In the genomic region with DNA sequence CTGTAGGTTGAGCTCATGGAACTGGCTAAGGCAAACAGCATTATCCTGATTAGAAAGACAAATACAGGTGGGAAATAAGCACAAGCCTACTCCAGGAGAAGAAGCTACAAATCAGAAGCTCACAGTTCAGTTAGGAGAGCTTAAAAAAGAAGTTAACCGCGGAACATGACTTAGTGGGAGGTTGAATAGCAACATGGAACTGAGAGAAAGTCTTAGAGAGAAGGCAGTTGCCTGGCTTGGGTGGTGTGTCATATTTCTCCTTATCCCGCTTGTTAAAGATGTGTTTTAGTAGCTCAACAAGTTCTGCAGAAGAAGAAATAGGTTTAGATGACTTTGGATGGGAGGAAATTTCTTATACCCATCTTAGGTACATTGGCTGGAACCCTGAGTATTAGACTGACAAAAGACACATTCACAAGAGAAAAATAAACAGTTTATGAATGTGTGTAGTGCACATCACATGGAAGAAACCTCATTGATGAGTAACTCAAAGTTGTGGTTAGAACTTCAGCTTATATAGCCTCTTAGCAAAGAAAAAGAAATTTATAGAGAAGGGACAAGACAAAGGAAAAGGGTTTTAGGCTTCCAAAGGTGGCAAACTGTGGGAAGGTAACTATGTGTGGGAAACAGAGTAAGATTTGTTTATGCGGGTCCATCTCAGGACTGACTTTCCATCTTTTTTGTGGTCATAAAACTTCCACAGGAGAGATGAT, we compare ENCODE assay signal across 20 cellular contexts. TPM values are rescaled to one million over a fixed set of nuclear protein-coding genes. Genes with fewer than 3 reads are reported as not detected.
A peak's percentile ranks its signal among the peaks of the same experiment; 100 is the strongest.
DNase-seq lines count a peak whose midpoint lies in the region; ATAC-seq and TF ChIP-seq lines count a peak whose summit lies in the region.
"Had no signal": no experiment of that assay in that cellular context is flagged by ENCODE, and none has a peak within 500 bp of the region (broad histone marks: within the 10 kb centered on the region; RNA-seq: fewer than 3 reads in every experiment).

No MANE protein-coding gene starts in this region.

- no peak overlapping the region for H4K8ac ChIP-seq in mesenchymal stem cell (ENCODE audit: low read length)

- ATAC-seq in SK-N-SH treated with all-trans-retinoic acid at 6 μM for 48 hours: no peak
- ATAC-seq: gastrocnemius medialis, HCT116 had no signal

- H3K9ac ChIP-seq in mesenchymal stem cell (ENCODE audit: low read length): peak overlapping the region; percentile 44

- H3K18ac ChIP-seq in mesenchymal stem cell (ENCODE audit: low read depth in 1 of 2, low read length in 2 of 2): no peak overlapping the region

- 63% methylated on average over 4 of the region's 4 CpGs for WGBS in mesenchymal stem cell

- H2BK120ac ChIP-seq in mesenchymal stem cell (ENCODE audit: low read depth, low read length): no peak overlapping the region

- H2BK12ac ChIP-seq in mesenchymal stem cell (ENCODE audit: low read length in 2 of 2): no peak overlapping the region

- no peak overlapping the region for H4K91ac ChIP-seq in mesenchymal stem cell (ENCODE audit: low read length)

- no peaks in the 10 kb centered on the region for H3K9me3 ChIP-seq in mesenchymal stem cell (ENCODE audit: control insufficient read depth, low read length)
- H3K9me3 ChIP-seq: gastrocnemius medialis had no signal

- H2AFZ ChIP-seq in mesenchymal stem cell (ENCODE audit: low read depth, low read length): no peak overlapping the region

- in situ Hi-C loops in astrocyte of the spinal cord (cut with HindIII; ENCODE audit: low sequenced_read_pairs): no loop called here

- no peak for TF ChIP-seq CTCF in astrocyte of the spinal cord (IDR thresholded peaks at IDR 0.05; ENCODE audit: low read depth, low read length)

- no peaks in the 10 kb centered on the region for H3K36me3 ChIP-seq in mesenchymal stem cell (ENCODE audit: control insufficient read depth in 1 of 2, insufficient read depth in 2 of 2, low read depth in 1 of 2, low read length in 2 of 2)
- H3K36me3 ChIP-seq: gastrocnemius medialis had no signal

- no peak overlapping the region for H3K4me2 ChIP-seq in mesenchymal stem cell (ENCODE audit: low read length, poor library complexity, severe bottlenecking)

- H3K27ac ChIP-seq in mesenchymal stem cell (ENCODE audit: low read length, poor library complexity, severe bottlenecking): no peak overlapping the region
- H3K27ac ChIP-seq: gastrocnemius medialis, HL-60 had no signal

- no peaks in the 10 kb centered on the region for H3K27me3 ChIP-seq in mesenchymal stem cell (ENCODE audit: control insufficient read depth in 1 of 2, insufficient read depth in 1 of 2, low read length in 2 of 2)
- H3K27me3 ChIP-seq: gastrocnemius medialis had no signal

- H3K79me1 ChIP-seq in mesenchymal stem cell (replicated peaks; ENCODE audit: low read length, poor library complexity, severe bottlenecking): no peaks in the 10 kb centered on the region

- H3K4ac ChIP-seq in mesenchymal stem cell (ENCODE audit: low read depth in 1 of 2, low read length in 2 of 2): no peak overlapping the region

- no peak overlapping the region for H3K14ac ChIP-seq in mesenchymal stem cell (ENCODE audit: low read length in 2 of 2)

- H3K4me3 ChIP-seq in astrocyte of the spinal cord (ENCODE audit: low read depth, low read length) (no peak overlapping the region), mesenchymal stem cell (ENCODE audit: insufficient read depth in 1 of 2, low read depth in 1 of 2, low read length in 2 of 2) (no peak overlapping the region)
- H3K4me3 ChIP-seq: gastrocnemius medialis had no signal

- DNase-seq in Daoy (ENCODE audit: low read depth) (peak; percentile 7), MV-4-11 (lab: John Stamatoyannopoulos, UW) (peak; percentile 88), astrocyte of the spinal cord (ENCODE audit: low read depth, low spot score) (peak; percentile 44), mesenchymal stem cell (no peak), NCI-H510A (lab: John Stamatoyannopoulos, UW) (no peak), NCI-H1417 (lab: John Stamatoyannopoulos, UW) (no peak), hypothalamus (lab: John Stamatoyannopoulos, UW) (no peak)
- DNase-seq: activated naive CD4-positive, alpha-beta T cell; CD4-positive, CD25-positive, alpha-beta regulatory T cell; DMS153; endodermal cell; gastrocnemius medialis; NCI-H2029; NCI-H446; stimulated activated CD4-positive, alpha-beta T cell treated with anti-CD3 and anti-CD28 coated beads, Interleukin-4, amount 100 ng/mL, for 4 hours had no signal

- H2BK15ac ChIP-seq in mesenchymal stem cell (ENCODE audit: low read depth, poor library complexity, severe bottlenecking): no peak overlapping the region

- H2AK5ac ChIP-seq in mesenchymal stem cell (ENCODE audit: low read length, severe bottlenecking): no peak overlapping the region

- no peak overlapping the region for H3K23ac ChIP-seq in mesenchymal stem cell (ENCODE audit: low read length in 2 of 2)

- no peaks in the 10 kb centered on the region for H3K4me1 ChIP-seq in mesenchymal stem cell (ENCODE audit: control insufficient read depth, insufficient read depth, low read depth, low read length)
- H3K4me1 ChIP-seq: gastrocnemius medialis had no signal

- no peak overlapping the region for H2BK5ac ChIP-seq in mesenchymal stem cell (ENCODE audit: low read depth, low read length, poor library complexity, severe bottlenecking)

TF ChIP-seq in SK-N-SH treated with all-trans-retinoic acid at 6 μM for 48 hours, 23 proteins besides CTCF, POLR2A, EP300 and RAD21:
- TF ChIP-seq TCF4 (CRISPR knock-in tag; IDR thresholded peaks at IDR 0.05; ENCODE audit: borderline replicate concordance) (no peak), ZFP3 (CRISPR knock-in tag; IDR thresholded peaks at IDR 0.05) (no peak), GLIS3 (CRISPR knock-in tag; IDR thresholded peaks at IDR 0.05) (no peak), BACH2 (CRISPR knock-in tag; IDR thresholded peaks at IDR 0.05; ENCODE audit: borderline replicate concordance) (no peak), PPARA (CRISPR knock-in tag; IDR thresholded peaks at IDR 0.05; ENCODE audit: borderline replicate concordance) (no peak), OSR1 (CRISPR knock-in tag; IDR thresholded peaks at IDR 0.05) (no peak), ZNF565 (CRISPR knock-in tag; conservative IDR thresholded peaks at IDR 0.05; ENCODE audit: low read depth) (no peak)
- TF ChIP-seq, protein P1, sequence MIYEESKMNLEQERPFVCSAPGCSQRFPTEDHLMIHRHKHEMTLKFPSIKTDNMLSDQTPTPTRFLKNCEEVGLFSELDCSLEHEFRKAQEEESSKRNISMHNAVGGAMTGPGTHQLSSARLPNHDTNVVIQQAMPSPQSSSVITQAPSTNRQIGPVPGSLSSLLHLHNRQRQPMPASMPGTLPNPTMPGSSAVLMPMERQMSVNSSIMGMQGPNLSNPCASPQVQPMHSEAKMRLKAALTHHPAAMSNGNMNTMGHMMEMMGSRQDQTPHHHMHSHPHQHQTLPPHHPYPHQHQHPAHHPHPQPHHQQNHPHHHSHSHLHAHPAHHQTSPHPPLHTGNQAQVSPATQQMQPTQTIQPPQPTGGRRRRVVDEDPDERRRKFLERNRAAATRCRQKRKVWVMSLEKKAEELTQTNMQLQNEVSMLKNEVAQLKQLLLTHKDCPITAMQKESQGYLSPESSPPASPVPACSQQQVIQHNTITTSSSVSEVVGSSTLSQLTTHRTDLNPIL (CRISPR knock-in tag; IDR thresholded peaks at IDR 0.05; ENCODE audit: low read depth): no peak

RNA-seq across cellular contexts. Expression of gene RXFP1, which starts 37.4 kb away (rescaled TPM):
- total RNA-seq in Daoy (2014; rRNA removed; shearing (Covaris generic)): 0.30 and 1.1 TPM in 2 replicates
- polyA plus RNA-seq in mesenchymal stem cell (2013, experiment 1 of 2): not detected
- polyA plus RNA-seq in mesenchymal stem cell (2013, experiment 2 of 2): not detected
- total RNA-seq: CD4-positive, CD25-positive, alpha-beta regulatory T cell; endodermal cell; gastrocnemius medialis; progenitor cell of endocrine pancreas had no signal
- polyA plus RNA-seq: CD4-positive, CD25-positive, alpha-beta regulatory T cell; IgD-negative memory B cell had no signal

Comparison
In these comparisons a context has a peak if more than half of its experiments do, and no peak if none do; other contexts are left out.
1. DNase-seq: peak in Daoy (single experiment), MV-4-11 (single experiment) and astrocyte of the spinal cord (single experiment); none in mesenchymal stem cell (single experiment), NCI-H510A (single experiment), NCI-H1417 (0 of 3) and hypothalamus (0 of 51).